Comparison of ENCODE assay signal across 8 cellular contexts in genomic region chr15:38251726-38252480, GRCh38. TPM values are rescaled to one million over a fixed set of nuclear protein-coding genes. Genes with fewer than 3 reads are reported as not detected.
DNase-seq lines count a peak whose midpoint lies in the region; TF ChIP-seq lines count a peak whose summit lies in the region.

No MANE protein-coding gene starts in this region.

- H2AFZ ChIP-seq in GM23248 (peak overlapping the region; percentile 89), neural cell (ENCODE audit: low read depth, low read length) (peak overlapping the region; percentile 56)

- H3K27me3 ChIP-seq in GM23248 (replicated peaks; ENCODE audit: insufficient read depth) (no peaks in the 10 kb centered on the region), neural cell (ENCODE audit: insufficient read depth, low read depth, low read length) (no peaks in the 10 kb centered on the region)

- TF ChIP-seq RAD21 in neural cell (conservative IDR thresholded peaks at IDR 0.05), result no peak

- H3K9ac ChIP-seq in GM23248, result peak overlapping the region; percentile 91
- H3K9ac ChIP-seq in neural cell (ENCODE audit: low read length), result peak overlapping the region; percentile 82

- peaks cover 23% of the 10 kb centered on the region for H3K4me1 ChIP-seq in GM23248 (ENCODE audit: insufficient read depth)

- in situ Hi-C loops in GM23248 (cut with MboI), result no loop called here

- WGBS in GM23248 (ENCODE audit: low coverage in 1 of 2, low lambda C conversion rate in 2 of 2, missing lambda C conversion rate in 2 of 2), 2 experiments, result 0 to 1% methylated on average over 40 to 47 of the region's 71 CpGs

- TF ChIP-seq EP300 in neural cell (conservative IDR thresholded peaks at IDR 0.05; ENCODE audit: poor library complexity, severe bottlenecking), result no peak

- H3K27ac ChIP-seq in GM23248 (peak overlapping the region; percentile 92), neural cell (ENCODE audit: low read length) (peak overlapping the region; percentile 86), substantia nigra (ENCODE audit: low read depth, low read length, poor library complexity, severe bottlenecking) (peak overlapping the region; percentile 92)

- H3K4me2 ChIP-seq in GM23248 (ENCODE audit: unreplicated experiment) (peak overlapping the region; percentile 90), neural cell (ENCODE audit: low read length) (peak overlapping the region; percentile 92)

- H3K9me2 ChIP-seq in GM23248 (ENCODE audit: insufficient read depth), result no peaks in the 10 kb centered on the region
- H3K9me2 ChIP-seq in neural cell (ENCODE audit: insufficient read depth, low read length), result no peaks in the 10 kb centered on the region

- DNase-seq in DMS53 treated with DMSO at 0.1 percent for 48 hours (lab: John Stamatoyannopoulos, UW; ENCODE audit: unreplicated experiment) (peak; percentile 78), GM23248 (peak; percentile 98), LoVo (ENCODE audit: low spot score) (peak; percentile 96), SIG-M5 treated with dmso at 0.1 percent for 504 hours (lab: John Stamatoyannopoulos, UW; ENCODE audit: unreplicated experiment) (peak; percentile 90), foreskin melanocyte (peak; percentile 99), substantia nigra (lab: John Stamatoyannopoulos, UW) (peak; percentile 47 to 97 (median 82))
- peak; percentile 62 for DNase-seq in activated naive CD4-positive, alpha-beta T cell treated with Interleukin-2 at 50 U/mL for 16 hours

- no peaks in the 10 kb centered on the region for H3K36me3 ChIP-seq in GM23248 (ENCODE audit: low read depth)
- no peaks in the 10 kb centered on the region for H3K36me3 ChIP-seq in neural cell (ENCODE audit: insufficient read depth, low read length)

- H3K4me3 ChIP-seq in GM23248 (peak overlapping the region; percentile 86), neural cell (ENCODE audit: low read length) (peak overlapping the region; percentile 85)

- H4K20me1 ChIP-seq in GM23248 (ENCODE audit: insufficient read depth) (peaks cover 6% of the 10 kb centered on the region; the same call in 1 of the 2 replicates), neural cell (ENCODE audit: insufficient read depth) (no peaks in the 10 kb centered on the region)

- H3K79me2 ChIP-seq in GM23248 (ENCODE audit: insufficient read depth) (peaks cover 43% of the 10 kb centered on the region), neural cell (replicated peaks; ENCODE audit: insufficient read depth, low read length) (peaks cover 39% of the 10 kb centered on the region)

- peak; percentile 53 for TF ChIP-seq CTCF in neural cell (IDR thresholded peaks at IDR 0.05; ENCODE audit: poor library complexity, severe bottlenecking)

- H3K9me3 ChIP-seq in GM23248 (ENCODE audit: low read depth), result no peaks in the 10 kb centered on the region
- H3K9me3 ChIP-seq in neural cell (ENCODE audit: low read length), result no peaks in the 10 kb centered on the region

- H3F3A ChIP-seq in GM23248 (ENCODE audit: insufficient read depth) (peaks cover 43% of the 10 kb centered on the region), neural cell (ENCODE audit: insufficient read depth, low read length, poor library complexity, severe bottlenecking) (peaks cover 6% of the 10 kb centered on the region)

TF ChIP-seq in neural cell, 6 proteins besides CTCF, POLR2A, EP300 and RAD21:
- TF ChIP-seq EZH2 (IDR thresholded peaks at IDR 0.05; ENCODE audit: borderline replicate concordance, insufficient read depth, low read length, poor library complexity, severe bottlenecking), result no peak
- peak; percentile 49 for TF ChIP-seq TAF1 (IDR thresholded peaks at IDR 0.05; ENCODE audit: low read depth)
- peak; percentile 10 for TF ChIP-seq REST (IDR thresholded peaks at IDR 0.05; ENCODE audit: borderline replicate concordance)
- peak; percentile 78 for TF ChIP-seq POLR2AphosphoS5 (IDR thresholded peaks at IDR 0.05)
- peak; percentile 77 for TF ChIP-seq MXI1 (conservative IDR thresholded peaks at IDR 0.05; ENCODE audit: poor library complexity, severe bottlenecking)
- TF ChIP-seq SMC3 (conservative IDR thresholded peaks at IDR 0.05; ENCODE audit: poor library complexity), result peak; percentile 53

RNA-seq across cellular contexts. Expression of gene SPRED1, which starts 0.7 kb away (rescaled TPM):
- total RNA-seq in GM23248 (2014; rRNA removed; shearing (Covaris generic)), result 33.5 and 34.0 TPM in 2 replicates
- 10.2 and 11.6 TPM in 2 replicates for polyA plus RNA-seq in GM23248 (2016; fragmentation: Nextera tagmentation; extraction: Ambion mirVana)
- 9.4 and 12.0 TPM in 2 replicates for polyA plus RNA-seq in neural cell
- 35.1 and 36.2 TPM in 2 replicates for polyA minus RNA-seq in neural cell

Comparison
In these comparisons a context has a peak if more than half of its experiments do, and no peak if none do; other contexts are left out.
1. Peak in every context shown above with its lines: DNase-seq, H3K4me3 ChIP-seq and H3K27ac ChIP-seq.